Comparison of ENCODE assay signal across 8 cellular contexts in the genomic region with DNA sequence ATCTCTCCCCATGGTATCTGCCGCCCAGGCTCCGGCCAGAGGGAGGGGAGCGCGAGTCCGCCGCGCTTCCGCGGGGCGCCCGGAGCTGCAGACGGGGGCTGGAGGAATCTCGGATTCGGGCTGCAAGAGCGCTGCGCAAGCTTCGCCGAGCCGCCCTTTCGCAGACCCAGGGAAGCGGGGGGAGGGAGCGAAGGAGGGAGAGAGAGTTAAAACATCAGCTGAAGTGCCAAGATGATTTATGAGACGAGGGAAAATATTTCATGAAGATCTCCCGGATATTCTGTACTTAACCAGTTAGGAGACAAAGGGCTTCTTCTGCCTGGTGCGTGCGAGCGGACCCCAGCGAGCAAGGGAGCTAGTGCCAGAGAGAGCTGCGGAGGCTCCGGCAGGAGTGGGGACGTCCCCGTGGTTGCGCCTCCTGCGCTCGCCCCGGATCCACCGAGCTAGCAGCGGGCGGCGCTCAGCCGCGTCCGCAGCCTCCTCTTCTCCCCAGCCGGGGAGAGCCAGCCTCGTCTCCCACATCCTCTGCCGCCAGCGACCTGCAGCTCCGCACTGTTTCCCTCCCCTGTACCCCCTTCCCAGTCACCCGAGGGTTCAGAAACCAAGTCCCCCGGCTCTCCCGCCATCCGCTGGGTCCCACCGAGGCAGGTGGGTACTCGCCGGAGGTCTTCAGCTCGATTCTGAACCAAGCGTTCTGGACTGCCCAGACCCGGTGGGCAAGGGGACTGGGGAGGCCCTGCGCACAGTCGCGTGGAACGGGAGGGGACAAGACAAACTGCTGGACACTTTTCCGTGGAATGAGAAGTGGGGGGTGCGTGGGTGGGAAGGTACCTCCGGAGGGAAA. TPM values are rescaled to one million over a fixed set of nuclear protein-coding genes. Genes with fewer than 3 reads are reported as not detected.
A peak's percentile ranks its signal among the peaks of the same experiment; 100 is the strongest.
DNase-seq lines count a peak whose midpoint lies in the region; ATAC-seq and TF ChIP-seq lines count a peak whose summit lies in the region.

No MANE protein-coding gene starts in this region.

- H3K27me3 ChIP-seq in smooth muscle cell (ENCODE audit: low read depth): peaks cover 100% of the 10 kb centered on the region
- H3K27me3 ChIP-seq in tibial nerve: peaks cover 7 to 100% of the 10 kb centered on the region in 2 donors
- H3K27me3 ChIP-seq in prostate gland (replicated peaks; ENCODE audit: insufficient read depth): peaks cover 82% of the 10 kb centered on the region

- DNase-seq in activated CD8-positive, alpha-beta memory T cell treated with anti-CD3 and anti-CD28 coated beads, Interleukin-2, amount 50 U/mL, for 48 hours: peak; percentile 71
- no peak for DNase-seq in activated CD8-positive, alpha-beta memory T cell treated with anti-CD3 and anti-CD28 coated beads, Interleukin-2, amount 50 U/mL, for 4 hours
- DNase-seq in NCI-H226 (peak; percentile 54), endothelial cell (ENCODE audit: low spot score) (no peak), smooth muscle cell (lab: John Stamatoyannopoulos, UW; ENCODE audit: unreplicated experiment) (no peak), tibial nerve (ENCODE audit: low spot score in 2 of 2) (no peak), prostate gland (ENCODE audit: low spot score) (no peak)

- intact Hi-C loops in prostate gland (cut with DNase I): no loop called here

- no peak for TF ChIP-seq EP300 in tibial nerve (IDR thresholded peaks at IDR 0.05)

- TF ChIP-seq CTCF in endothelial cell (IDR thresholded peaks at IDR 0.05; ENCODE audit: unreplicated experiment) (no peak), smooth muscle cell (IDR thresholded peaks at IDR 0.05; ENCODE audit: borderline replicate concordance, insufficient read depth, poor library complexity, severe bottlenecking) (no peak), tibial nerve (IDR thresholded peaks at IDR 0.05) (no peak), prostate gland (IDR thresholded peaks at IDR 0.05) (no peak)

- peak overlapping the region; percentile 85 for H3K4me3 Mint-ChIP-seq in endothelial cell (ENCODE audit: unreplicated experiment)

- H3K4me1 Mint-ChIP-seq in endothelial cell (ENCODE audit: unreplicated experiment): peaks cover 48% of the 10 kb centered on the region

- H3K4me1 ChIP-seq in smooth muscle cell (ENCODE audit: low read depth) (peaks cover 54% of the 10 kb centered on the region), tibial nerve (peaks cover 0 to 94% (median 48%) of the 10 kb centered on the region in 4 donors), prostate gland (replicated peaks) (peaks cover 21% of the 10 kb centered on the region)

- H3K9me3 ChIP-seq in smooth muscle cell (replicated peaks; ENCODE audit: low read depth): no peaks in the 10 kb centered on the region
- H3K9me3 ChIP-seq in tibial nerve: no peaks in the 10 kb centered on the region
- no peaks in the 10 kb centered on the region for H3K9me3 ChIP-seq in prostate gland

- H3K27me3 Mint-ChIP-seq in endothelial cell (ENCODE audit: unreplicated experiment): peaks cover 41% of the 10 kb centered on the region

- no peaks in the 10 kb centered on the region for H3F3A ChIP-seq in smooth muscle cell (ENCODE audit: low read depth)

- WGBS in smooth muscle cell (ENCODE audit: low lambda C conversion rate): 2% methylated on average over 63 of the region's 65 CpGs
- 2 to 3% methylated on average over 53 to 63 of the region's 65 CpGs for WGBS in tibial nerve, 2 donors
- 2% methylated on average over 56 of the region's 65 CpGs for WGBS in prostate gland

- H3K4me3 ChIP-seq in smooth muscle cell (no peak overlapping the region), tibial nerve (peak overlapping the region in 1 of 4 donors; percentile 45), prostate gland (peak overlapping the region in 1 of 2 donors; percentile 22)

- H3K27ac ChIP-seq in smooth muscle cell (ENCODE audit: low read depth) (no peak overlapping the region), tibial nerve (no peak overlapping the region), prostate gland (no peak overlapping the region)

- H3K79me2 ChIP-seq in smooth muscle cell (ENCODE audit: low read depth): no peaks in the 10 kb centered on the region

- peak overlapping the region; percentile 78 for H3K4me2 ChIP-seq in smooth muscle cell

- no peak overlapping the region for H3K9ac ChIP-seq in smooth muscle cell (ENCODE audit: low read depth)

- no peaks in the 10 kb centered on the region for H3K9me3 Mint-ChIP-seq in endothelial cell (ENCODE audit: unreplicated experiment)

- peaks cover 6% of the 10 kb centered on the region for H4K20me1 ChIP-seq in smooth muscle cell (ENCODE audit: low read depth)

- no peak for TF ChIP-seq POLR2A in tibial nerve (IDR thresholded peaks at IDR 0.05)
- TF ChIP-seq POLR2A in prostate gland (IDR thresholded peaks at IDR 0.05): no peak

- H2AFZ ChIP-seq in smooth muscle cell (ENCODE audit: low read depth): no peak overlapping the region

- no peak overlapping the region for H3K27ac Mint-ChIP-seq in endothelial cell (ENCODE audit: unreplicated experiment)

- no peaks in the 10 kb centered on the region for H3K36me3 ChIP-seq in smooth muscle cell (ENCODE audit: low read depth)
- H3K36me3 ChIP-seq in tibial nerve: no peaks in the 10 kb centered on the region
- no peaks in the 10 kb centered on the region for H3K36me3 ChIP-seq in prostate gland

- peaks cover 9% of the 10 kb centered on the region for H3K36me3 Mint-ChIP-seq in endothelial cell (ENCODE audit: low read depth, unreplicated experiment)

- no peak for ATAC-seq in GM19455 (IDR thresholded peaks at IDR 0.05; ENCODE audit: unreplicated experiment)

RNA-seq across cellular contexts. Expression of a gene that starts 1.0 kb away (rescaled TPM):
- 17.4 TPM for total RNA-seq in endothelial cell (ENCODE audit: unreplicated experiment)
- total RNA-seq in smooth muscle cell: not detected in 2 replicates
- polyA plus RNA-seq in smooth muscle cell: not detected in 2 replicates
- not detected for total RNA-seq in tibial nerve
- total RNA-seq in prostate gland: under 1 TPM in 1 of 2 donors, not detected in 1; 0.91 TPM

Comparison
In these comparisons a context has a peak if more than half of its experiments do, and no peak if none do; other contexts are left out.
1. DNase-seq: peak in activated CD8-positive, alpha-beta memory T cell treated with anti-CD3 and anti-CD28 coated beads, Interleukin-2, amount 50 U/mL, for 48 hours (single experiment) and NCI-H226 (single experiment); none in activated CD8-positive, alpha-beta memory T cell treated with anti-CD3 and anti-CD28 coated beads, Interleukin-2, amount 50 U/mL, for 4 hours (single experiment), endothelial cell (single experiment), smooth muscle cell (single experiment), tibial nerve (0 of 2) and prostate gland (single experiment).